Comparison of ENCODE assay signal across 1 cellular context in genomic region chr19:32971012-32971595, GRCh38.
TF ChIP-seq lines count a peak whose summit lies in the region.

No MANE protein-coding gene starts in this region.

TF ChIP-seq in HepG2, 621 proteins besides CTCF, POLR2A, EP300 and RAD21:
- TF ChIP-seq RNF2 (conservative IDR thresholded peaks at IDR 0.05; ENCODE audit: low read depth) (no peak), FOXO4 (CRISPR knock-in tag; conservative IDR thresholded peaks at IDR 0.05) (0 out of 2 replicates have a peak, but pooled peaks have one; percentile 52)
